Comparison of ENCODE assay signal across 22 cellular contexts in genomic region chr4:78396613-78397291, GRCh38.
"Had no signal": no experiment of that assay in that cellular context is flagged by ENCODE, and none has a peak within 500 bp of the region (broad histone marks: within the 10 kb centered on the region; RNA-seq: fewer than 3 reads in every experiment).

No MANE protein-coding gene starts in this region.

- H3K4me3 ChIP-seq: esophagus muscularis mucosa, gastrocnemius medialis, heart right ventricle, left ventricle myocardium inferior, lower lobe of right lung, neural progenitor cell, pancreas, psoas muscle, stomach, thoracic aorta, transverse colon had no signal

- DNase-seq: effector memory CD4-positive, alpha-beta T cell; gastrocnemius medialis; heart right ventricle; hypothalamus; kidney; left cardiac atrium; left ventricle myocardium inferior; lower lobe of right lung; natural killer cell; nucleus accumbens; pancreas; psoas muscle; retina; stimulated activated CD4-positive, alpha-beta T cell treated with anti-CD3 and anti-CD28 coated beads, Interleukin-2, amount 100 ng/mL, for 24 hours; stimulated activated naive CD4-positive, alpha-beta T cell; stomach; substantia nigra; transverse colon had no signal

- H3K9ac ChIP-seq: neural progenitor cell had no signal

- FAIRE-seq: kidney, pancreas had no signal

- H3K9me3 ChIP-seq: gastrocnemius medialis, pancreas had no signal

- H3K4me1 ChIP-seq: esophagus muscularis mucosa, gastrocnemius medialis, heart right ventricle, left ventricle myocardium inferior, lower lobe of right lung, neural progenitor cell, pancreas, psoas muscle, stomach, transverse colon had no signal

- H3K27ac ChIP-seq: epithelial cell of prostate, esophagus muscularis mucosa, gastrocnemius medialis, heart right ventricle, left ventricle myocardium inferior, lower lobe of right lung, neural progenitor cell, pancreas, psoas muscle, stomach, thoracic aorta, transverse colon had no signal

- H3K36me3 ChIP-seq: esophagus muscularis mucosa, gastrocnemius medialis, heart right ventricle, lower lobe of right lung, neural progenitor cell, stomach, thoracic aorta, transverse colon had no signal

- H3K27me3 ChIP-seq: esophagus muscularis mucosa, gastrocnemius medialis, heart right ventricle, neural progenitor cell, pancreas, stomach, transverse colon had no signal
